Comparison of ENCODE assay signal across 10 cellular contexts in the genomic region with DNA sequence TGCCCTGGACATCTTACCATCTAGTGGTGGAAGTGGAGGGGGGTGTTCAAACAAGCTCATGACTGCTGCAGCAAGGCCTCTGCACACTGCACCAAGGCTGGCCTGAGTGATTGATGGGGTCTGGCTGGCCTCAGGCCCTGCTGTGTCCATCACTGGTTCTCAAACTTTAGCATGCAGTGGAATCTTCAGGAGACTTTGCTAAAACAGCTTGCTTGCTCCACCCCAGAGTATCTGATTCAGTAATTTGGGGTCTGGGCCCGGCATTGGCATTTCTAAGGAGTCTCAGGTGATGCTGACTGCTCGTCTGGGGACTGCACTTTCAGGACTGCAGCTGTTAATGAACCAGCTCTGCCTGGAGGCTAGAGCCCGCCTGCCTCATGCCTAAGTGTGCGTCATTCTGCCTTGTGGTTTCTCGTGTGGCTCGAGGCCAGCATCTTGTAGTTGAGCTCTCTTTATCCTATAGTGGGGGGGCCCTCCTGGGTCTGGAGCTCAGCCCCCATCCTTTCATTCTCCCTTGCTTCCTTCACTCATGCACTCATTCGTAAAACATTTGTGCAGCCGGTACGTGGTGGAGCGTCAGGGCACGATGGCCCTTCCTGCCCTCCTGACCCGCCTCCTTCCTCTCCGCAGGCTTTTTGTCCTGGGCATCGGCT. TPM values are rescaled to one million over a fixed set of nuclear protein-coding genes. Genes with fewer than 3 reads are reported as not detected.
DNase-seq lines count a peak whose midpoint lies in the region; ATAC-seq, FAIRE-seq and TF ChIP-seq lines count a peak whose summit lies in the region.
"Had no signal": no experiment of that assay in that cellular context is flagged by ENCODE, and none has a peak within 500 bp of the region (broad histone marks: within the 10 kb centered on the region; RNA-seq: fewer than 3 reads in every experiment).

No MANE protein-coding gene starts in this region.

- DNase-seq in BJ (ENCODE audit: low read depth) (peak; percentile 70), HS-27A (ENCODE audit: low read depth) (peak; percentile 81), keratinocyte (ENCODE audit: low read depth, low spot score) (peak; percentile 69), uterus (no peak), psoas muscle (no peak), SKM-1 (lab: John Stamatoyannopoulos, UW; ENCODE audit: unreplicated experiment) (no peak)
- DNase-seq in activated CD8-positive, alpha-beta T cell treated with anti-CD3 and anti-CD28 coated beads, Interleukin-2, amount 10 ng/mL, durations not matched to agents 7 days and 5 days = peak; percentile 25

- peaks cover 2% of the 10 kb centered on the region for H4K20me1 ChIP-seq in keratinocyte (ENCODE audit: control insufficient read depth, extremely low read depth, insufficient read depth, low read length)

- peak overlapping the region; percentile 18 for H3K4me2 ChIP-seq in keratinocyte (ENCODE audit: control insufficient read depth, extremely low read depth, insufficient read depth, low read depth, low read length)

- WGBS in psoas muscle, 3 donors = 67 to 80% (median 72%) methylated on average over 14 of the region's 14 CpGs

- H3K9me3 ChIP-seq in keratinocyte (ENCODE audit: control insufficient read depth, low read depth, low read length) (peaks cover 5% of the 10 kb centered on the region), uterus (no peaks in the 10 kb centered on the region), psoas muscle (no peaks in the 10 kb centered on the region)

- CTCF ChIA-PET in BJ (lab: Yijun Ruan, JAX) = interaction anchor here (0.8 to 7.1 kb wide), 5 partner anchors 11 to 195 kb away, joined by 3 to 176 read pairs (median 3); no protein-coding TSS in a partner anchor
- CTCF ChIA-PET in activated CD8-positive, alpha-beta T cell treated with anti-CD3 and anti-CD28 coated beads, Interleukin-2, amount 10 ng/mL, durations not matched to agents 7 days and 5 days (lab: Charles Lee) = interaction anchor here (0.7 to 6.8 kb wide), 5 partner anchors 97 to 195 kb away, joined by 3 to 87 read pairs (median 3); no protein-coding TSS in a partner anchor

- H3K79me2 ChIP-seq in keratinocyte (ENCODE audit: control insufficient read depth, insufficient read depth, low read length) = no peaks in the 10 kb centered on the region

- POLR2A ChIA-PET in BJ (lab: Charles Lee) = no interaction called here
- POLR2A ChIA-PET in activated CD8-positive, alpha-beta T cell treated with anti-CD3 and anti-CD28 coated beads, Interleukin-2, amount 10 ng/mL, durations not matched to agents 7 days and 5 days (lab: Charles Lee) = no interaction called here

- H3K4me3 ChIP-seq in BJ (ENCODE audit: low read depth, low read length) (no peak overlapping the region), keratinocyte (ENCODE audit: control insufficient read depth in 2 of 3, extremely low read depth in 1 of 3, insufficient read depth in 2 of 3, low read depth in 1 of 3, low read length in 3 of 3) (no peak overlapping the region), uterus (no peak overlapping the region), psoas muscle (no peak overlapping the region)

- peaks cover 34% of the 10 kb centered on the region for H3K4me1 ChIP-seq in keratinocyte (ENCODE audit: control insufficient read depth, extremely low read depth, insufficient read depth, low read length)
- H3K4me1 ChIP-seq in uterus = peaks cover 0 to 21% of the 10 kb centered on the region in 2 donors
- no peaks in the 10 kb centered on the region for H3K4me1 ChIP-seq in psoas muscle

- H3K4me1 Mint-ChIP-seq in activated CD8-positive, alpha-beta T cell treated with anti-CD3 and anti-CD28 coated beads, Interleukin-2, amount 10 ng/mL, durations not matched to agents 7 days and 5 days (ENCODE audit: low read depth) = peaks cover 15% of the 10 kb centered on the region

- intact Hi-C loops in uterus (cut with DNase I; ENCODE audit: low total_unique reads) = no loop called here
- intact Hi-C loops in psoas muscle (cut with DNase I) = no loop called here

- H3K9me3 Mint-ChIP-seq in activated CD8-positive, alpha-beta T cell treated with anti-CD3 and anti-CD28 coated beads, Interleukin-2, amount 10 ng/mL, durations not matched to agents 7 days and 5 days (ENCODE audit: insufficient read depth) = peaks cover 8% of the 10 kb centered on the region
- H3K9me3 Mint-ChIP-seq: immature natural killer cell had no signal

- H3K4me3 Mint-ChIP-seq in activated CD8-positive, alpha-beta T cell treated with anti-CD3 and anti-CD28 coated beads, Interleukin-2, amount 10 ng/mL, durations not matched to agents 7 days and 5 days = no peak overlapping the region
- H3K4me3 Mint-ChIP-seq: activated T-helper 1 cell treated with anti-CD3 and anti-CD28 coated beads, Interleukin-12 subunit alpha, Interleukin-12 subunit beta, Interleukin-2, Interleukin-4 antibody, amounts not matched to agents 30 ng/mL and 10 ng/mL and 1 ng/mL, durations not matched to agents 14 hours and 24 hours and 36 hours; immature natural killer cell had no signal

- H3K36me3 ChIP-seq in BJ (ENCODE audit: control insufficient read depth, insufficient read depth, low read length) = no peaks in the 10 kb centered on the region
- H3K36me3 ChIP-seq in keratinocyte (ENCODE audit: control insufficient read depth in 2 of 2, extremely low read depth in 1 of 2, insufficient read depth in 2 of 2, low read length in 2 of 2) = no peaks in the 10 kb centered on the region
- H3K36me3 ChIP-seq in uterus = no peaks in the 10 kb centered on the region
- no peaks in the 10 kb centered on the region for H3K36me3 ChIP-seq in psoas muscle (ENCODE audit: insufficient read depth in 1 of 2, low read depth in 1 of 2)

- H3K9me1 ChIP-seq in keratinocyte (ENCODE audit: control insufficient read depth, extremely low read depth, insufficient read depth, low read length) = no peaks in the 10 kb centered on the region

- TF ChIP-seq POLR2A in uterus (IDR thresholded peaks at IDR 0.05) = no peak

- H3K27me3 ChIP-seq in BJ (ENCODE audit: control insufficient read depth, insufficient read depth, low read length) (peaks cover 9% of the 10 kb centered on the region), keratinocyte (ENCODE audit: control insufficient read depth, extremely low read depth, insufficient read depth, low read length) (peaks cover 49% of the 10 kb centered on the region), uterus (peaks cover 12 to 18% of the 10 kb centered on the region in 2 donors), psoas muscle (ENCODE audit: insufficient read depth in 3 of 3, low read length in 2 of 3) (peaks cover 0 to 34% (median 19%) of the 10 kb centered on the region in 3 donors)

- no peak for ATAC-seq in activated CD8-positive, alpha-beta T cell treated with anti-CD3 and anti-CD28 coated beads, Interleukin-2, amount 10 ng/mL, durations not matched to agents 7 days and 5 days
- ATAC-seq in psoas muscle = no peak
- no peak for ATAC-seq in GM19455 (IDR thresholded peaks at IDR 0.05; ENCODE audit: unreplicated experiment)

- no peak overlapping the region for H3K27ac Mint-ChIP-seq in activated CD8-positive, alpha-beta T cell treated with anti-CD3 and anti-CD28 coated beads, Interleukin-2, amount 10 ng/mL, durations not matched to agents 7 days and 5 days
- H3K27ac Mint-ChIP-seq: activated T-helper 1 cell treated with anti-CD3 and anti-CD28 coated beads, Interleukin-12 subunit alpha, Interleukin-12 subunit beta, Interleukin-2, Interleukin-4 antibody, amounts not matched to agents 30 ng/mL and 10 ng/mL and 1 ng/mL, durations not matched to agents 14 hours and 24 hours and 36 hours had no signal

- no peak overlapping the region for H3K9ac ChIP-seq in keratinocyte (ENCODE audit: control insufficient read depth, extremely low read depth, insufficient read depth, low read length)

- H3K27me3 Mint-ChIP-seq in activated CD8-positive, alpha-beta T cell treated with anti-CD3 and anti-CD28 coated beads, Interleukin-2, amount 10 ng/mL, durations not matched to agents 7 days and 5 days (ENCODE audit: low read depth) = peaks cover 22% of the 10 kb centered on the region

- TF ChIP-seq CTCF in BJ (IDR thresholded peaks at IDR 0.05; ENCODE audit: insufficient read depth, low read depth, low read length) = no peak
- TF ChIP-seq CTCF in keratinocyte (optimal IDR thresholded peaks at IDR 0.05 in 1 of 3, IDR thresholded peaks at IDR 0.05 in 1 of 3, conservative IDR thresholded peaks at IDR 0.05 in 1 of 3; ENCODE audit: extremely low read depth in 1 of 3, insufficient read depth in 2 of 3, low read length in 3 of 3) = no peak
- TF ChIP-seq CTCF in uterus (IDR thresholded peaks at IDR 0.05) = no peak
- no peak for TF ChIP-seq CTCF in psoas muscle (IDR thresholded peaks at IDR 0.05)

- H3K27ac ChIP-seq in keratinocyte (ENCODE audit: control insufficient read depth, insufficient read depth, low read length) (no peak overlapping the region), uterus (no peak overlapping the region), psoas muscle (no peak overlapping the region)

- H2AFZ ChIP-seq in keratinocyte (ENCODE audit: control insufficient read depth, low read length) = no peak overlapping the region

- H3K36me3 Mint-ChIP-seq in activated CD8-positive, alpha-beta T cell treated with anti-CD3 and anti-CD28 coated beads, Interleukin-2, amount 10 ng/mL, durations not matched to agents 7 days and 5 days (ENCODE audit: low read depth) = peaks cover 2% of the 10 kb centered on the region
- H3K36me3 Mint-ChIP-seq: immature natural killer cell had no signal

- FAIRE-seq in keratinocyte (lab: Jason Lieb, UNC) = peak; percentile 99

- dilution Hi-C loops in keratinocyte (cut with MboI; ENCODE audit: extremely low pct_ligation_motif_present, low sequenced_read_pairs) = no loop called here

RNA-seq across cellular contexts. Expression of gene MGAT5B, which starts 4.1 kb away (rescaled TPM):
- 0.23 and 0.58 TPM in 2 replicates for polyA plus RNA-seq in BJ (2011; rRNA removed)
- polyA minus RNA-seq in BJ (2011; rRNA and poly(A)+ RNA removed) = 0.26 and 0.28 TPM in 2 replicates
- total RNA-seq in activated CD8-positive, alpha-beta T cell treated with anti-CD3 and anti-CD28 coated beads, Interleukin-2, amount 10 ng/mL, durations not matched to agents 7 days and 5 days = under 1 TPM in 1 of 2 experiments, not detected in 1; 0.26 TPM
- 0.29 to 0.62 TPM (median 0.31 TPM) in 3 replicates for polyA plus RNA-seq in keratinocyte
- polyA plus RNA-seq in keratinocyte (2011; ENCODE audit: low read depth) = not detected
- 0.21 and 0.65 TPM in 2 replicates for polyA plus RNA-seq in keratinocyte (2011; cell fraction: cytosol; rRNA removed)
- 0.78 and 1.00 TPM in 2 replicates for polyA plus RNA-seq in keratinocyte (2011; cell fraction: nucleus; rRNA removed)
- polyA plus RNA-seq in keratinocyte (2012; ENCODE audit: low replicate concordance) = 0.46 TPM in 1 of 2 replicates, not detected in the other
- polyA minus RNA-seq in keratinocyte = 0.29 to 1.5 TPM (median 0.40 TPM) in 3 replicates
- polyA minus RNA-seq in keratinocyte (2011; cell fraction: cytosol; rRNA and poly(A)+ RNA removed) = 1.5 TPM
- polyA minus RNA-seq in keratinocyte (2011; cell fraction: nucleus; rRNA and poly(A)+ RNA removed) = 0.39 and 1.5 TPM in 2 replicates
- 1 to 10 TPM in 2 of 4 donors, under 1 TPM in 1, not detected in 1; 0.59 to 3.3 (median 1.5) TPM for total RNA-seq in uterus
- under 1 TPM in 2 of 4 donors, not detected in 2; 0.06 to 0.34 TPM for total RNA-seq in psoas muscle
- under 1 TPM in 2 of 3 donors, not detected in 1; 0.03 to 0.04 TPM for polyA plus RNA-seq in psoas muscle
- polyA plus RNA-seq: immature natural killer cell had no signal

Comparison
In these comparisons a context has a peak if more than half of its experiments do, and no peak if none do; other contexts are left out.
1. DNase-seq: peak in BJ (single experiment), HS-27A (single experiment), activated CD8-positive, alpha-beta T cell treated with anti-CD3 and anti-CD28 coated beads, Interleukin-2, amount 10 ng/mL, durations not matched to agents 7 days and 5 days (single experiment) and keratinocyte (single experiment); none in uterus (0 of 2), psoas muscle (0 of 2) and SKM-1 (single experiment).